8 cellular contexts compared by ENCODE assay signal in the genomic region with DNA sequence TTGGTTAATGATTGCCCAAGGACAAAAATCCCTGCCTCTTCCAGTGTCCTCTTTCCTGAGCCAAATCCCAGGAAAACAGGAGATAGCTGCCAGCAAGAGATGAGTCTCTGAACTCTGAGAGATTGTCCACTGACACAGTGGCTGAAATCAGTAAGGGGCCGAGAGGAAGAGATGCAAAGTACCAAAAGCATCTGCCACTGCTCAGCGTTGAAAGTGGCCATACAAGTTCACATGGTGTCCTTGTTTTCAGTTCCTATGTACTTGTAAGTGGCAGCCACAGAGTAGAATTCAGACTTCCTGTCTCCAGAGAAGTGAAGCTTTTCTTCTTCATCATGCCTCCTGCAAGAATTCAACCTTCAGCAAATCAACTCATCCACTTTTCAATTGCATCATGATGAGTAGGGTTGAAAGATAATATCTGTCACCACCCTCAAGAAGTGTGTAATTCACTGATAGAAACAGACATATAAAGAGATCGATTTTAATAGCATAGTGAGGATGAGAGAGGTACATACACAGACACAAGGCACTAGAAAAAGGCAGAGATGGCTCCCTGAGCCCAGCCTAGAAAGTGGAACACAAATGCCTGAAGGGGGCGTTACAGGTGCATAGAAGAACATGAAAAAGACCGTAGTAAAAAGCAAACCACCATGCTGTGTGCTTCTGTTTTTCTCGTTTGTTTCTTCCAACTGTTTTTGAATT.
A peak's percentile ranks its signal among the peaks of the same experiment; 100 is the strongest.
DNase-seq lines count a peak whose midpoint lies in the region; ATAC-seq and TF ChIP-seq lines count a peak whose summit lies in the region.

No MANE protein-coding gene starts in this region.

- peak overlapping the region; percentile 76 for H3K4me3 Mint-ChIP-seq in T-helper 2 cell treated with Interferon-gamma antibody and Interleukin-4, amounts not matched to agents 5 μg/mL and 100 μg/mL, for 36 hours
- H3K4me3 Mint-ChIP-seq in neural crest cell: no peak overlapping the region

- H3K4me3 ChIP-seq in H7 (ENCODE audit: insufficient read depth, low read depth, low read length): no peak overlapping the region
- H3K4me3 ChIP-seq in body of pancreas: no peak overlapping the region

- H3K4me1 Mint-ChIP-seq in T-helper 2 cell treated with Interferon-gamma antibody and Interleukin-4, amounts not matched to agents 5 μg/mL and 100 μg/mL, for 36 hours (ENCODE audit: low read depth): peaks cover 22% of the 10 kb centered on the region
- H3K4me1 Mint-ChIP-seq in neural crest cell: no peaks in the 10 kb centered on the region

- TF ChIP-seq CTCF in body of pancreas (IDR thresholded peaks at IDR 0.05) (peak in 6 of 7 experiments; percentile 12 to 46 (median 28)), neural crest cell (conservative IDR thresholded peaks at IDR 0.05) (peak; percentile 50)

- H3K36me3 ChIP-seq in H7 (replicated peaks; ENCODE audit: control insufficient read depth, insufficient read depth, low read length): no peaks in the 10 kb centered on the region
- H3K36me3 ChIP-seq in body of pancreas (replicated peaks in 1 of 2; ENCODE audit: insufficient read depth in 1 of 2, low read depth in 2 of 2): no peaks in the 10 kb centered on the region

- H3K9me3 ChIP-seq in body of pancreas: no peaks in the 10 kb centered on the region

- TF ChIP-seq POLR2A in body of pancreas (IDR thresholded peaks at IDR 0.05): no peak

- 16 to 18% methylated on average over 6 of the region's 6 CpGs for WGBS in body of pancreas, 2 donors

- peak; percentile 15 for DNase-seq in NK-92 treated with Interleukin-12 subunit alpha and Interleukin-12 subunit beta, amount 100 ng/mL, for 24 hours (lab: John Stamatoyannopoulos, UW)
- no peak for DNase-seq in NK-92 (lab: John Stamatoyannopoulos, UW; ENCODE audit: unreplicated experiment)
- peak; percentile 17 for DNase-seq in H7
- peak; percentile 2 for DNase-seq in LoVo (ENCODE audit: low spot score)
- peak; percentile 71 for DNase-seq in T-helper 2 cell treated with Interferon-gamma antibody and Interleukin-4, amounts not matched to agents 5 μg/mL and 100 μg/mL, for 36 hours (ENCODE audit: low spot score)
- DNase-seq in body of pancreas: peak in 2 of 4 donors; percentile 35 to 36
- DNase-seq in neural crest cell (ENCODE audit: low read depth, low spot score): no peak
- DNase-seq in DMS79 treated with DMSO at 0.1 percent for 48 hours (lab: John Stamatoyannopoulos, UW): no peak

- peak; percentile 40 for ATAC-seq in body of pancreas

- no peaks in the 10 kb centered on the region for H3K9me3 Mint-ChIP-seq in T-helper 2 cell treated with Interferon-gamma antibody and Interleukin-4, amounts not matched to agents 5 μg/mL and 100 μg/mL, for 36 hours
- H3K9me3 Mint-ChIP-seq in neural crest cell: no peaks in the 10 kb centered on the region

- no peaks in the 10 kb centered on the region for H3K36me3 Mint-ChIP-seq in T-helper 2 cell treated with Interferon-gamma antibody and Interleukin-4, amounts not matched to agents 5 μg/mL and 100 μg/mL, for 36 hours (ENCODE audit: low read depth)
- no peaks in the 10 kb centered on the region for H3K36me3 Mint-ChIP-seq in neural crest cell (ENCODE audit: low read depth)

- H3K27ac ChIP-seq in body of pancreas: no peak overlapping the region

- peak overlapping the region; percentile 79 for H3K27ac Mint-ChIP-seq in T-helper 2 cell treated with Interferon-gamma antibody and Interleukin-4, amounts not matched to agents 5 μg/mL and 100 μg/mL, for 36 hours
- H3K27ac Mint-ChIP-seq in neural crest cell (ENCODE audit: unreplicated experiment): no peak overlapping the region

- H3K27me3 Mint-ChIP-seq in T-helper 2 cell treated with Interferon-gamma antibody and Interleukin-4, amounts not matched to agents 5 μg/mL and 100 μg/mL, for 36 hours (ENCODE audit: low read depth): no peaks in the 10 kb centered on the region
- peaks cover 27% of the 10 kb centered on the region for H3K27me3 Mint-ChIP-seq in neural crest cell (ENCODE audit: low read depth)

- no peaks in the 10 kb centered on the region for H3K27me3 ChIP-seq in H7 (ENCODE audit: control insufficient read depth, insufficient read depth, low read length)
- peaks cover 0 to 5% of the 10 kb centered on the region in 2 donors for H3K27me3 ChIP-seq in body of pancreas

- no peaks in the 10 kb centered on the region for H3K4me1 ChIP-seq in body of pancreas

- intact Hi-C loops in body of pancreas (cut with DNase I): no loop called here

Comparison
In these comparisons a context has a peak if more than half of its experiments do, and no peak if none do; other contexts are left out.
1. DNase-seq: peak in NK-92 treated with Interleukin-12 subunit alpha and Interleukin-12 subunit beta, amount 100 ng/mL, for 24 hours (single experiment), H7 (single experiment), LoVo (single experiment) and T-helper 2 cell treated with Interferon-gamma antibody and Interleukin-4, amounts not matched to agents 5 μg/mL and 100 μg/mL, for 36 hours (single experiment); none in NK-92 (single experiment), neural crest cell (single experiment) and DMS79 treated with DMSO at 0.1 percent for 48 hours (single experiment).